14 cellular contexts compared by ENCODE assay signal in genomic region chr12:123058471-123058870, GRCh38.
DNase-seq lines count a peak whose midpoint lies in the region; ATAC-seq and TF ChIP-seq lines count a peak whose summit lies in the region.
"Had no signal": no experiment of that assay in that cellular context is flagged by ENCODE, and none has a peak within 500 bp of the region (broad histone marks: within the 10 kb centered on the region; RNA-seq: fewer than 3 reads in every experiment).

No MANE protein-coding gene starts in this region.

- TF ChIP-seq CTCF in OCI-LY1 (IDR thresholded peaks at IDR 0.05; ENCODE audit: low read length) (no peak), osteocyte (IDR thresholded peaks at IDR 0.05) (no peak), uterus (IDR thresholded peaks at IDR 0.05) (no peak)

- H2BK15ac ChIP-seq in mesenchymal stem cell (ENCODE audit: low read depth, poor library complexity, severe bottlenecking): no peak overlapping the region

- no peak overlapping the region for H3K4me3 ChIP-seq in CD4-positive, CD25-positive, alpha-beta regulatory T cell (ENCODE audit: low read depth, low read length)
- no peak overlapping the region for H3K4me3 ChIP-seq in OCI-LY1 (ENCODE audit: low read depth, low read length, poor library complexity, severe bottlenecking)
- H3K4me3 ChIP-seq in mesenchymal stem cell (ENCODE audit: insufficient read depth in 1 of 2, low read depth in 1 of 2, low read length in 2 of 2): no peak overlapping the region
- H3K4me3 ChIP-seq in uterus: no peak overlapping the region

- H3K36me3 Mint-ChIP-seq in CD4-positive, CD25-positive, alpha-beta regulatory T cell: peaks cover 23% of the 10 kb centered on the region
- no peaks in the 10 kb centered on the region for H3K36me3 Mint-ChIP-seq in osteocyte (ENCODE audit: unreplicated experiment)

- H3K9me2 ChIP-seq in OCI-LY1 (ENCODE audit: low read depth, low read length): no peaks in the 10 kb centered on the region

- no peak overlapping the region for H2AK5ac ChIP-seq in mesenchymal stem cell (ENCODE audit: low read length, severe bottlenecking)

- H3K27me3 ChIP-seq in CD4-positive, CD25-positive, alpha-beta regulatory T cell (ENCODE audit: control insufficient read depth, insufficient read depth, low read length): no peaks in the 10 kb centered on the region
- H3K27me3 ChIP-seq in OCI-LY1 (ENCODE audit: insufficient read depth, low read length) (no peaks in the 10 kb centered on the region), mesenchymal stem cell (ENCODE audit: control insufficient read depth in 1 of 2, insufficient read depth in 1 of 2, low read length in 2 of 2) (no peaks in the 10 kb centered on the region), uterus (no peaks in the 10 kb centered on the region)

- H3K4me3 Mint-ChIP-seq in CD4-positive, CD25-positive, alpha-beta regulatory T cell: no peak overlapping the region
- no peak overlapping the region for H3K4me3 Mint-ChIP-seq in osteocyte (ENCODE audit: unreplicated experiment)
- H3K4me3 Mint-ChIP-seq: activated CD8-positive, alpha-beta T cell treated with anti-CD3 and anti-CD28 coated beads for 36 hours had no signal

- 100% methylated on average over 5 of the region's 5 CpGs for WGBS in mesenchymal stem cell

- peak overlapping the region in 1 of 2 experiments; percentile 80 for H2BK12ac ChIP-seq in mesenchymal stem cell (ENCODE audit: low read length in 2 of 2)

- H3K4me1 ChIP-seq in CD4-positive, CD25-positive, alpha-beta regulatory T cell (ENCODE audit: control insufficient read depth, insufficient read depth, low read length, poor library complexity, severe bottlenecking): peaks cover 3% of the 10 kb centered on the region
- H3K4me1 ChIP-seq in OCI-LY1 (ENCODE audit: insufficient read depth, low read length, severe bottlenecking) (peaks cover 78% of the 10 kb centered on the region), mesenchymal stem cell (ENCODE audit: control insufficient read depth, insufficient read depth, low read depth, low read length) (peaks cover 35% of the 10 kb centered on the region), uterus (peaks cover 11 to 13% of the 10 kb centered on the region in 2 donors)

- TF ChIP-seq POLR2A in uterus (IDR thresholded peaks at IDR 0.05): no peak

- H3K23ac ChIP-seq in mesenchymal stem cell (ENCODE audit: low read length in 2 of 2): no peak overlapping the region

- H2BK5ac ChIP-seq in mesenchymal stem cell (ENCODE audit: low read depth, low read length, poor library complexity, severe bottlenecking): no peak overlapping the region

- peak overlapping the region in 1 of 2 experiments; percentile 56 for H3K18ac ChIP-seq in mesenchymal stem cell (ENCODE audit: low read depth in 1 of 2, low read length in 2 of 2)

- no peak overlapping the region for H3K27ac ChIP-seq in CD4-positive, CD25-positive, alpha-beta regulatory T cell (ENCODE audit: insufficient read depth, low read length, poor library complexity, severe bottlenecking)
- H3K27ac ChIP-seq in OCI-LY1 (ENCODE audit: low read depth, low read length, poor library complexity, severe bottlenecking) (peak overlapping the region; percentile 94), mesenchymal stem cell (ENCODE audit: low read length, poor library complexity, severe bottlenecking) (no peak overlapping the region), uterus (no peak overlapping the region)
- H3K27ac ChIP-seq: KMS-11 had no signal

- peak overlapping the region in 1 of 2 experiments; percentile 69 for H3K4ac ChIP-seq in mesenchymal stem cell (ENCODE audit: low read depth in 1 of 2, low read length in 2 of 2)

- no peak for ATAC-seq in CD4-positive, CD25-positive, alpha-beta regulatory T cell (ENCODE audit: low read depth in 2 of 2)
- no peak for ATAC-seq in GM21367 (IDR thresholded peaks at IDR 0.05; ENCODE audit: unreplicated experiment)
- ATAC-seq: activated CD8-positive, alpha-beta T cell treated with anti-CD3 and anti-CD28 coated beads for 36 hours had no signal

- H4K20me1 ChIP-seq in OCI-LY1 (ENCODE audit: insufficient read depth, low read length): no peaks in the 10 kb centered on the region

- H4K91ac ChIP-seq in mesenchymal stem cell (ENCODE audit: low read length): peak overlapping the region; percentile 25

- 0 out of 2 replicates have a peak, but pooled peaks cover 14% of the 10 kb centered on the region for H3K79me2 ChIP-seq in OCI-LY1 (ENCODE audit: insufficient read depth, low read length)

- H3F3A ChIP-seq in OCI-LY1 (ENCODE audit: insufficient read depth, low read length): peaks cover 5% of the 10 kb centered on the region; the same call in 1 of the 2 replicates

- no peaks in the 10 kb centered on the region for H3K27me3 Mint-ChIP-seq in CD4-positive, CD25-positive, alpha-beta regulatory T cell
- H3K27me3 Mint-ChIP-seq in osteocyte (ENCODE audit: unreplicated experiment): no peaks in the 10 kb centered on the region
- H3K27me3 Mint-ChIP-seq: activated CD8-positive, alpha-beta T cell treated with anti-CD3 and anti-CD28 coated beads for 36 hours had no signal

- peak overlapping the region; percentile 38; the same call in 1 of the 2 replicates for H3K9ac ChIP-seq in OCI-LY1 (ENCODE audit: low read length)
- H3K9ac ChIP-seq in mesenchymal stem cell (ENCODE audit: low read length): no peak overlapping the region
- H3K9ac ChIP-seq: KMS-11 had no signal

- H3K4me2 ChIP-seq in OCI-LY1 (ENCODE audit: low read length) (peak overlapping the region; percentile 21; the same call in 1 of the 2 replicates), mesenchymal stem cell (ENCODE audit: low read length, poor library complexity, severe bottlenecking) (no peak overlapping the region)
- H3K4me2 ChIP-seq: KMS-11 had no signal

- H2AFZ ChIP-seq in OCI-LY1 (ENCODE audit: low read length) (no peak overlapping the region), mesenchymal stem cell (ENCODE audit: low read depth, low read length) (no peak overlapping the region)

- H3K9me3 ChIP-seq in CD4-positive, CD25-positive, alpha-beta regulatory T cell (ENCODE audit: control insufficient read depth in 2 of 2, low read length in 2 of 2): no peaks in the 10 kb centered on the region
- H3K9me3 ChIP-seq in OCI-LY1 (ENCODE audit: low read length): no peaks in the 10 kb centered on the region
- no peaks in the 10 kb centered on the region for H3K9me3 ChIP-seq in mesenchymal stem cell (ENCODE audit: control insufficient read depth, low read length)
- no peaks in the 10 kb centered on the region for H3K9me3 ChIP-seq in uterus

- peak overlapping the region; percentile 5 to 59 (median 31) for H3K27ac Mint-ChIP-seq in CD4-positive, CD25-positive, alpha-beta regulatory T cell
- no peak overlapping the region for H3K27ac Mint-ChIP-seq in osteocyte (ENCODE audit: unreplicated experiment)
- H3K27ac Mint-ChIP-seq: activated CD8-positive, alpha-beta T cell treated with anti-CD3 and anti-CD28 coated beads for 36 hours had no signal

- H2BK120ac ChIP-seq in mesenchymal stem cell (ENCODE audit: low read depth, low read length): no peak overlapping the region

- peaks cover 11% of the 10 kb centered on the region for H3K79me1 ChIP-seq in mesenchymal stem cell (replicated peaks; ENCODE audit: low read length, poor library complexity, severe bottlenecking)

- DNase-seq in CD4-positive, CD25-positive, alpha-beta regulatory T cell: no peak
- DNase-seq in NCI-H146 (lab: John Stamatoyannopoulos, UW) (peak; percentile 99), mesenchymal stem cell (no peak), osteocyte (ENCODE audit: extremely low spot score, unreplicated experiment) (no peak), uterus (no peak)
- DNase-seq in activated CD4-positive, CD25-positive, alpha-beta regulatory T cell treated with anti-CD3 and anti-CD28 coated beads, Interleukin-2, amount 50 U/mL, for 72 hours: no peak
- DNase-seq: activated CD8-positive, alpha-beta T cell treated with anti-CD3 and anti-CD28 coated beads for 36 hours; activated naive CD4-positive, alpha-beta T cell; GOT3; hippocampal formation; T1000 had no signal

- H3K36me3 ChIP-seq in CD4-positive, CD25-positive, alpha-beta regulatory T cell (ENCODE audit: control insufficient read depth, insufficient read depth, low read length): peaks cover 6% of the 10 kb centered on the region
- H3K36me3 ChIP-seq in OCI-LY1 (ENCODE audit: insufficient read depth, low read length) (peaks cover 7% of the 10 kb centered on the region), mesenchymal stem cell (ENCODE audit: control insufficient read depth in 1 of 2, insufficient read depth in 2 of 2, low read depth in 1 of 2, low read length in 2 of 2) (peaks cover 0 to 4% of the 10 kb centered on the region in 2 experiments), uterus (no peaks in the 10 kb centered on the region)

- H3K14ac ChIP-seq in mesenchymal stem cell (ENCODE audit: low read length in 2 of 2): no peak overlapping the region

- no peaks in the 10 kb centered on the region for H3K9me3 Mint-ChIP-seq in CD4-positive, CD25-positive, alpha-beta regulatory T cell
- no peaks in the 10 kb centered on the region for H3K9me3 Mint-ChIP-seq in osteocyte (ENCODE audit: unreplicated experiment)
- H3K9me3 Mint-ChIP-seq: activated CD8-positive, alpha-beta T cell treated with anti-CD3 and anti-CD28 coated beads for 36 hours had no signal

- intact Hi-C loops in uterus (cut with DNase I; ENCODE audit: low total_unique reads): no loop called here

- no peak overlapping the region for H4K8ac ChIP-seq in mesenchymal stem cell (ENCODE audit: low read length)

- H3K4me1 Mint-ChIP-seq in CD4-positive, CD25-positive, alpha-beta regulatory T cell: peaks cover 9 to 63% (median 18%) of the 10 kb centered on the region in 4 donors
- H3K4me1 Mint-ChIP-seq in osteocyte (ENCODE audit: unreplicated experiment): peaks cover 46% of the 10 kb centered on the region
